Comparison of ENCODE assay signal across 7 cellular contexts in genomic region chr20:61775423-61775822, GRCh38.
"Had no signal": no experiment of that assay in that cellular context is flagged by ENCODE, and none has a peak within 500 bp of the region (broad histone marks: within the 10 kb centered on the region; RNA-seq: fewer than 3 reads in every experiment).

No MANE protein-coding gene starts in this region.

- H2AFZ ChIP-seq: GM23338 had no signal

- H3K9me3 ChIP-seq: HAP-1 had no signal

- H3K36me3 ChIP-seq: HAP-1 had no signal

- ATAC-seq: GM23338, HCT116 had no signal

- H3K4me3 ChIP-seq: GM23338, HAP-1 had no signal

- FAIRE-seq: H1 had no signal

- DNase-seq: H7, HFFc6, KG1 had no signal

- H3K4me1 ChIP-seq: HAP-1 had no signal

- H3K4me2 ChIP-seq: GM23338 had no signal
